ENCODE assay signal across 8 cellular contexts in the genomic region with DNA sequence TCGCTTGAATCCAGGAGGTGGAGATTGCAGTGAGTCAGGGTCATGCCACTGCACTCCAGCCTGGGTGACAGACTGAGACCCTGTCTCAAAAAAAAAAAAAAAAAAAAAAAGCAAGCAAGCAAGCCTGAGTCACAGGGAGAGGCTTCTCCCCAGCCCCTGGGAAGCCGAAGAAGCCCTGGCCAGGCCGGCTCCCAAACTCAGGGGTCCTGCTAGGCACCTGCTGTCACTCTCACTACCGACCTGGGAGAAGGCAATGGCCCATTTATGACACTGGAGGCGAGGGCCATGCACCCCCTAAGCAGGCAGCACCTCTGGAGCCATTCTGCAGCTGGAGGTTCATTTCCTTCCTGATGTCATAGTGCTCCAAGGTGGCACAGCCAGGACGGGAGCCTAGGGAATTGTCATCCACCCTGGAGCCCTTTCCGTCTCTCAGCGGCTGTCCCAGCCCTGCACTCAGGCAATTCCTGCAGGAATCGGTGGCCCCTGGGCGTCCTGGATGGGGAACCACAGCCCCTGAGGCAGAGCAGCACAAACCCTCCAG. TPM values are rescaled to one million over a fixed set of nuclear protein-coding genes. Genes with fewer than 3 reads are reported as not detected.
A peak's percentile ranks its signal among the peaks of the same experiment; 100 is the strongest.
DNase-seq lines count a peak whose midpoint lies in the region; ATAC-seq and TF ChIP-seq lines count a peak whose summit lies in the region.
"Not testable (repeated sequence)": the region's sequence is repeated elsewhere in the genome, so short reads cannot be mapped to it uniquely, and the experiment has no call there.

No MANE protein-coding gene starts in this region.

- H3K4ac ChIP-seq in IMR-90 (ENCODE audit: low read depth, low read length), result not testable (repeated sequence)

- not testable (repeated sequence) for TF ChIP-seq CTCF in IMR-90 (conservative IDR thresholded peaks at IDR 0.05; ENCODE audit: low read depth, low read length); chondrocyte (IDR thresholded peaks at IDR 0.05); progenitor cell of endocrine pancreas (IDR thresholded peaks at IDR 0.05; ENCODE audit: unreplicated experiment)

- not testable (repeated sequence) for H3K14ac ChIP-seq in IMR-90 (replicated peaks; ENCODE audit: low read depth, low read length)

- H2AFZ ChIP-seq in IMR-90 (replicated peaks; ENCODE audit: low read length, poor library complexity), result not testable (repeated sequence)

- not testable (repeated sequence) for H2BK5ac ChIP-seq in IMR-90 (ENCODE audit: low read depth, low read length, poor library complexity, severe bottlenecking)

- not testable (repeated sequence) for H3K36me3 ChIP-seq in IMR-90 (ENCODE audit: control insufficient read depth, insufficient read depth, low read length); mesodermal cell (ENCODE audit: control insufficient read depth, insufficient read depth, low read length); aorta (ENCODE audit: control insufficient read depth in 1 of 2, insufficient read depth in 2 of 2, low read length in 1 of 2)

- not testable (repeated sequence) for H3K27ac ChIP-seq in IMR-90 (ENCODE audit: insufficient read depth, low read length); aorta (ENCODE audit: low read depth in 1 of 2, low read length in 2 of 2)
- peak overlapping the region; percentile 57 for H3K27ac ChIP-seq in mesodermal cell (ENCODE audit: low read depth, low read length, severe bottlenecking)

- not testable (repeated sequence) for TF ChIP-seq RAD21 in IMR-90 (IDR thresholded peaks at IDR 0.05; ENCODE audit: low read length)

- H3K27me3 ChIP-seq in IMR-90 (ENCODE audit: control insufficient read depth, insufficient read depth, low read length); aorta (ENCODE audit: control insufficient read depth in 1 of 2, insufficient read depth in 2 of 2, low read length in 1 of 2): not testable (repeated sequence)

- not testable (repeated sequence) for H3K56ac ChIP-seq in IMR-90 (ENCODE audit: extremely low read depth, insufficient read depth, low read length)

- intact Hi-C loops in IMR-90 (cut with micrococcal nuclease); Right ventricle myocardium superior (cut with DNase I); left colon (cut with DNase I, micrococcal nuclease); aorta (cut with DNase I): not testable (repeated sequence)

- not testable (repeated sequence) for BruUV-seq in IMR-90 (replicated peaks; lab: Mats Ljungman, UMichigan)

- in situ Hi-C loops in IMR-90 (cut with MboI; ENCODE audit: low sequenced_read_pairs), result not testable (repeated sequence)

- not testable (repeated sequence) for H3K4me2 ChIP-seq in IMR-90 (ENCODE audit: low read depth, low read length)

- not testable (repeated sequence) for H3K4me3 Mint-ChIP-seq in chondrocyte (ENCODE audit: unreplicated experiment); progenitor cell of endocrine pancreas (ENCODE audit: low read depth)

- H3K23ac ChIP-seq in IMR-90 (ENCODE audit: low read depth, low read length), result not testable (repeated sequence)

- ATAC-seq in IMR-90 (ENCODE audit: low read depth), result peak; percentile 49; the same call in 1 of the 2 replicates
- ATAC-seq in SK-N-SH treated with all-trans-retinoic acid at 6 μM for 48 hours, result peak; percentile 45
- peak; percentile 30 for ATAC-seq in Right ventricle myocardium superior (ENCODE audit: poor library complexity)
- peak; percentile 71 for ATAC-seq in left colon
- ATAC-seq in aorta (ENCODE audit: low FRiP score), result peak; percentile 22

- POLR2A ChIA-PET in IMR-90 (lab: Charles Lee; ENCODE audit: unreplicated experiment), result not testable (repeated sequence)

- CTCF ChIA-PET in IMR-90 (lab: Yijun Ruan, JAX), result not testable (repeated sequence)

- WGBS in IMR-90 (ENCODE audit: extremely low coverage in 2 of 2, insufficient read length in 1 of 2), 2 experiments, result no CpG with 5 or more reads among the region's 10 CpGs
- no CpG with 5 or more reads among the region's 10 CpGs for WGBS in mesodermal cell (ENCODE audit: insufficient coverage in 2 of 2), 2 experiments
- 37 to 42% methylated on average over 5 to 8 of the region's 10 CpGs for WGBS in aorta, 2 donors

- H3K27ac Mint-ChIP-seq in chondrocyte (ENCODE audit: unreplicated experiment) (peak overlapping the region; percentile 79), progenitor cell of endocrine pancreas (peak overlapping the region; percentile 81)

- not testable (repeated sequence) for H2AK5ac ChIP-seq in IMR-90 (ENCODE audit: low read depth, low read length)

- not testable (repeated sequence) for H3K27me3 Mint-ChIP-seq in chondrocyte (ENCODE audit: low read depth); progenitor cell of endocrine pancreas

- not testable (repeated sequence) for H3K4me3 ChIP-seq in IMR-90 (ENCODE audit: insufficient read depth, low read depth, low read length); mesodermal cell (ENCODE audit: extremely low read depth, insufficient read depth, low read length, poor library complexity, severe bottlenecking); aorta (ENCODE audit: low read length in 2 of 2)

- not testable (repeated sequence) for H4K20me1 ChIP-seq in IMR-90 (ENCODE audit: insufficient read depth, low read length)

- not testable (repeated sequence) for H3K79me1 ChIP-seq in IMR-90 (ENCODE audit: low read depth in 1 of 2, low read length in 2 of 2)

- H3K9ac ChIP-seq in IMR-90 (ENCODE audit: low read depth, low read length), result not testable (repeated sequence)

- not testable (repeated sequence) for H4K8ac ChIP-seq in IMR-90 (ENCODE audit: low read depth in 2 of 2, low read length in 2 of 2)

- H3K9me3 Mint-ChIP-seq in chondrocyte (ENCODE audit: low read depth); progenitor cell of endocrine pancreas (ENCODE audit: low read depth): not testable (repeated sequence)

- H3K9me3 ChIP-seq in IMR-90 (ENCODE audit: control insufficient read depth, insufficient read depth, low read length); mesodermal cell (ENCODE audit: control insufficient read depth, low read length); aorta (ENCODE audit: control insufficient read depth, low read length): not testable (repeated sequence)

- H3K36me3 Mint-ChIP-seq in chondrocyte (ENCODE audit: low read depth); progenitor cell of endocrine pancreas (ENCODE audit: insufficient read depth): not testable (repeated sequence)

- dilution Hi-C loops in IMR-90 (cut with HindIII; ENCODE audit: low sequenced_read_pairs, unreplicated experiment), result not testable (repeated sequence)

- DNase-seq in IMR-90; chondrocyte (ENCODE audit: low spot score); Right ventricle myocardium superior; left colon; progenitor cell of endocrine pancreas (ENCODE audit: low spot score, unreplicated experiment); aorta: not testable (repeated sequence)

- H2BK15ac ChIP-seq in IMR-90 (ENCODE audit: low read depth, low read length), result not testable (repeated sequence)

- not testable (repeated sequence) for H3K18ac ChIP-seq in IMR-90 (ENCODE audit: low read depth, low read length)

- not testable (repeated sequence) for H2BK120ac ChIP-seq in IMR-90 (ENCODE audit: low read depth, low read length)

- H2BK20ac ChIP-seq in IMR-90 (ENCODE audit: low read depth, low read length), result not testable (repeated sequence)

- not testable (repeated sequence) for H3K9me1 ChIP-seq in IMR-90 (ENCODE audit: insufficient read depth, low read length)

- H3K4me1 Mint-ChIP-seq in chondrocyte (ENCODE audit: low read depth); progenitor cell of endocrine pancreas (ENCODE audit: low read depth): not testable (repeated sequence)

- H2AK9ac ChIP-seq in IMR-90 (replicated peaks; ENCODE audit: low read depth, low read length, poor library complexity), result not testable (repeated sequence)

- H4K5ac ChIP-seq in IMR-90 (ENCODE audit: low read depth, low read length), result not testable (repeated sequence)

- not testable (repeated sequence) for H4K91ac ChIP-seq in IMR-90 (ENCODE audit: insufficient read depth, low read depth, low read length)

- H3K4me1 ChIP-seq in IMR-90 (ENCODE audit: control insufficient read depth, insufficient read depth, low read length); mesodermal cell (ENCODE audit: control insufficient read depth, insufficient read depth, low read length, poor library complexity, severe bottlenecking); aorta (ENCODE audit: control insufficient read depth in 1 of 2, insufficient read depth in 2 of 2, low read length in 2 of 2): not testable (repeated sequence)

- TF ChIP-seq POLR2A in IMR-90 (IDR thresholded peaks at IDR 0.05; ENCODE audit: low read depth, low read length), result not testable (repeated sequence)

RNA-seq across cellular contexts. Expression of a gene that starts 22.9 kb away (rescaled TPM):
- 2.9 and 3.1 TPM in 2 replicates for total RNA-seq in IMR-90 (2012; rRNA removed)
- polyA plus RNA-seq in IMR-90 (2012; rRNA removed), result 2.9 and 5.2 TPM in 2 replicates
- polyA plus RNA-seq in IMR-90 (2012; cell fraction: cytosol; rRNA removed), result 1.5 and 3.8 TPM in 2 replicates
- 9.2 and 27.4 TPM in 2 replicates for polyA plus RNA-seq in IMR-90 (2012; cell fraction: nucleus; rRNA removed; ENCODE audit: low replicate concordance)
- 14.5 to 16.2 TPM (median 15.1 TPM) in 3 replicates for total RNA-seq in chondrocyte
- 13.5 TPM for total RNA-seq in Right ventricle myocardium superior
- total RNA-seq in left colon, result 10 to 100 TPM; 17.3 to 21.2 TPM
- 6.0 TPM for polyA plus RNA-seq in mesodermal cell (2013, experiment 1 of 2)
- polyA plus RNA-seq in mesodermal cell (2013, experiment 2 of 2), result 9.2 TPM
- 36.2 and 37.0 TPM in 2 replicates for total RNA-seq in progenitor cell of endocrine pancreas
- 10 to 100 TPM; 25.6 to 40.6 TPM for total RNA-seq in aorta
- polyA plus RNA-seq in aorta, result 10 to 100 TPM in 1 of 2 donors, 1 to 10 TPM in 1; 1.8 to 25.4 TPM
